Comparison of ENCODE assay signal across 9 cellular contexts in genomic region chr22:22408731-22409696, GRCh38.
A peak's percentile ranks its signal among the peaks of the same experiment; 100 is the strongest.
DNase-seq lines count a peak whose midpoint lies in the region; ATAC-seq, FAIRE-seq and TF ChIP-seq lines count a peak whose summit lies in the region.
"Had no signal": no experiment of that assay in that cellular context is flagged by ENCODE, and none has a peak within 500 bp of the region (broad histone marks: within the 10 kb centered on the region; RNA-seq: fewer than 3 reads in every experiment).

No MANE protein-coding gene starts in this region.

- H3K27me3 ChIP-seq in K562 (ENCODE audit: control insufficient read depth in 2 of 2, insufficient read depth in 2 of 2, low read length in 2 of 2): peaks cover 21 to 49% of the 10 kb centered on the region in 2 experiments; a peak in 4 of 5 replicates

- POLR2A ChIA-PET in GM10248 (lab: Yijun Ruan, JAX): no interaction called here
- POLR2A ChIA-PET in K562 (lab: Yijun Ruan, JAX): interaction anchor here (0.6 to 1.8 kb wide), 6 partner anchors 13 to 401 kb away, joined by 3 to 6 read pairs (median 3); no protein-coding TSS in a partner anchor

- H3K27ac ChIP-seq in K562 (ENCODE audit: extremely low read depth, low read depth, low read length): no peak overlapping the region

- peaks cover 34% of the 10 kb centered on the region for H3K27me3 Mint-ChIP-seq in T-helper 2 cell treated with Interferon-gamma antibody and Interleukin-4, amounts not matched to agents 5 μg/mL and 100 μg/mL, for 36 hours (ENCODE audit: low read depth)

- no peak overlapping the region for H3K27ac Mint-ChIP-seq in T-helper 2 cell treated with Interferon-gamma antibody and Interleukin-4, amounts not matched to agents 5 μg/mL and 100 μg/mL, for 36 hours
- H3K27ac Mint-ChIP-seq: activated naive CD8-positive, alpha-beta T cell had no signal

- CTCF ChIA-PET in GM10248 (lab: Yijun Ruan, JAX) (interaction anchor here (1.0 to 4.4 kb wide), 10 partner anchors 11 to 182 kb away, joined by 3 to 21 read pairs (median 4); no protein-coding TSS in a partner anchor), K562 (lab: Yijun Ruan, JAX; ENCODE audit: low intra/inter-chr PET ratio) (interaction anchor here (0.6 to 1.2 kb wide), 7 partner anchors 14 to 509 kb away, joined by 3 to 9 read pairs (median 4); no protein-coding TSS in a partner anchor)

- H3K36me3 ChIP-seq in K562 (ENCODE audit: control insufficient read depth, insufficient read depth, low read length): no peaks in the 10 kb centered on the region

- in situ Hi-C loops in K562 (cut with MboI): no loop called here

- peaks cover 18% of the 10 kb centered on the region for H4K20me1 ChIP-seq in K562 (replicated peaks; ENCODE audit: control insufficient read depth, insufficient read depth, low read length)

- BruUV-seq in K562 (replicated peaks; lab: Mats Ljungman, UMichigan): no TSS peak

- H3K9me3 Mint-ChIP-seq in T-helper 2 cell treated with Interferon-gamma antibody and Interleukin-4, amounts not matched to agents 5 μg/mL and 100 μg/mL, for 36 hours: no peaks in the 10 kb centered on the region

- ATAC-seq in K562: peak; percentile 98

- DNase-seq in A172 (ENCODE audit: low spot score) (peak; percentile 12), GM10248 (ENCODE audit: extremely low spot score) (peak; percentile 77), NCI-H1694 treated with DMSO at 0.1 percent for 48 hours (lab: John Stamatoyannopoulos, UW) (peak; percentile 25), K562 (ENCODE audit: extremely low read depth in 1 of 4, low spot score in 3 of 4) (peak; percentile 86 to 91 (median 87)), lung microvascular endothelial cell (ENCODE audit: low read depth in 2 of 2) (peak; percentile 39 to 44), SIG-M5 treated with dmso at 0.1 percent for 504 hours (lab: John Stamatoyannopoulos, UW; ENCODE audit: unreplicated experiment) (no peak)
- no peak for DNase-seq in T-helper 2 cell treated with Interferon-gamma antibody and Interleukin-4, amounts not matched to agents 5 μg/mL and 100 μg/mL, for 36 hours (ENCODE audit: low spot score)
- no peak for DNase-seq in activated CD8-positive, alpha-beta memory T cell treated with anti-CD3 and anti-CD28 coated beads for 24 hours

- no peaks in the 10 kb centered on the region for H3K4me1 Mint-ChIP-seq in T-helper 2 cell treated with Interferon-gamma antibody and Interleukin-4, amounts not matched to agents 5 μg/mL and 100 μg/mL, for 36 hours (ENCODE audit: low read depth)

- intact Hi-C loops in K562 (cut with micrococcal nuclease): no loop called here

- peaks cover 6% of the 10 kb centered on the region for H3K9me1 ChIP-seq in K562 (ENCODE audit: control insufficient read depth, insufficient read depth, low read length)

- no peak overlapping the region for H3K4me2 ChIP-seq in K562 (ENCODE audit: insufficient read depth, low read length)

- no peak for TF ChIP-seq EP300 in K562 (IDR thresholded peaks at IDR 0.05; ENCODE audit: low read length)

- 1% methylated on average over 14 of the region's 14 CpGs for WGBS in K562 (ENCODE audit: insufficient coverage, low coverage, missing lambda C conversion rate)

- no peak for TF ChIP-seq POLR2A in K562 (conservative IDR thresholded peaks at IDR 0.05)

- no peaks in the 10 kb centered on the region for H3K9me3 ChIP-seq in K562 (replicated peaks; ENCODE audit: control insufficient read depth, insufficient read depth, low read depth, low read length)

- no peak overlapping the region for H3K4me3 Mint-ChIP-seq in T-helper 2 cell treated with Interferon-gamma antibody and Interleukin-4, amounts not matched to agents 5 μg/mL and 100 μg/mL, for 36 hours
- H3K4me3 Mint-ChIP-seq: activated naive CD8-positive, alpha-beta T cell had no signal

- no peaks in the 10 kb centered on the region for H3K4me1 ChIP-seq in K562 (replicated peaks in 1 of 2; ENCODE audit: control insufficient read depth in 2 of 2, insufficient read depth in 2 of 2, low read length in 2 of 2)

- TF ChIP-seq CTCF in GM10248 (IDR thresholded peaks at IDR 0.05; ENCODE audit: control extremely low read depth, extremely low read depth, low read depth, missing control alignments) (peak; percentile 54), K562 (IDR thresholded peaks at IDR 0.05 in 2 of 3, conservative IDR thresholded peaks at IDR 0.05 in 1 of 3; ENCODE audit: insufficient read depth in 2 of 3, low read depth in 1 of 3, low read length in 3 of 3) (peak in 2 of 3 experiments; percentile 98 to 99; a peak in 4 of 6 replicates)

- H3K9ac ChIP-seq in K562 (ENCODE audit: insufficient read depth in 1 of 2, low read depth in 2 of 2, low read length in 2 of 2): no peak overlapping the region; a peak in 1 of 4 replicates

- peak; percentile 90 for FAIRE-seq in K562 (lab: Jason Lieb, UNC)

- no peak for TF ChIP-seq RAD21 in K562 (CRISPR knock-in tag; conservative IDR thresholded peaks at IDR 0.05 in 1 of 2, IDR thresholded peaks at IDR 0.05 in 1 of 2)

- H3K36me3 Mint-ChIP-seq in T-helper 2 cell treated with Interferon-gamma antibody and Interleukin-4, amounts not matched to agents 5 μg/mL and 100 μg/mL, for 36 hours (ENCODE audit: low read depth): no peaks in the 10 kb centered on the region
- H3K36me3 Mint-ChIP-seq: activated naive CD8-positive, alpha-beta T cell had no signal

- no peak overlapping the region for H2AFZ ChIP-seq in K562 (ENCODE audit: low read depth, low read length)

- no peak overlapping the region for H3K4me3 ChIP-seq in K562

- H3K79me2 ChIP-seq in K562 (ENCODE audit: control insufficient read depth, insufficient read depth, low read length): no peaks in the 10 kb centered on the region

TF ChIP-seq in K562, 482 proteins besides CTCF, POLR2A, EP300 and RAD21 (continues in another document):
- TF ChIP-seq HCFC1 (IDR thresholded peaks at IDR 0.05; ENCODE audit: low read depth, low read length) (peak; percentile 37; the same call in 1 of the 2 replicates), E2F8 (IDR thresholded peaks at IDR 0.05; ENCODE audit: low read depth, partially characterized antibody) (no peak), SRF (CRISPR knock-in tag; IDR thresholded peaks at IDR 0.05) (no peak), OTX1 (CRISPR knock-in tag; IDR thresholded peaks at IDR 0.05) (peak; percentile 19; the same call in 1 of the 2 replicates), JUND (IDR thresholded peaks at IDR 0.05; ENCODE audit: borderline replicate concordance, low read depth, low read length) (peak; percentile 63), JUND (tag; IDR thresholded peaks at IDR 0.05; ENCODE audit: borderline replicate concordance, low read depth, low read length) (no peak), TCF7 (IDR thresholded peaks at IDR 0.05; ENCODE audit: borderline replicate concordance) (no peak), KAT2B (IDR thresholded peaks at IDR 0.05; ENCODE audit: low read depth, low read length) (no peak), POLR2G (IDR thresholded peaks at IDR 0.05; ENCODE audit: low read depth, low read length) (no peak), CSDE1 (IDR thresholded peaks at IDR 0.05) (no peak), ZNF778 (CRISPR knock-in tag; IDR thresholded peaks at IDR 0.05) (no peak), HDAC6 (IDR thresholded peaks at IDR 0.05; ENCODE audit: low read depth, low read length) (no peak), ZNF212 (CRISPR knock-in tag; IDR thresholded peaks at IDR 0.05) (no peak), SRSF9 (IDR thresholded peaks at IDR 0.05; ENCODE audit: borderline replicate concordance, low read depth, low read length) (no peak), FIP1L1 (IDR thresholded peaks at IDR 0.05; ENCODE audit: low read depth, low read length, poor library complexity, severe bottlenecking) (no peak), E2F4 (CRISPR knock-in tag; IDR thresholded peaks at IDR 0.05; ENCODE audit: low read depth) (no peak; the same call in 1 of the 2 replicates), RUNX1 (IDR thresholded peaks at IDR 0.05; ENCODE audit: low read depth) (no peak)

Comparison
In these comparisons a context has a peak if more than half of its experiments do, and no peak if none do; other contexts are left out.
1. DNase-seq: peak in A172 (single experiment), GM10248 (single experiment), NCI-H1694 treated with DMSO at 0.1 percent for 48 hours (single experiment), K562 (4 of 4) and lung microvascular endothelial cell (2 of 2); none in SIG-M5 treated with dmso at 0.1 percent for 504 hours (single experiment), T-helper 2 cell treated with Interferon-gamma antibody and Interleukin-4, amounts not matched to agents 5 μg/mL and 100 μg/mL, for 36 hours (single experiment) and activated CD8-positive, alpha-beta memory T cell treated with anti-CD3 and anti-CD28 coated beads for 24 hours (single experiment).